8 cellular contexts compared by ENCODE assay signal in the genomic region with DNA sequence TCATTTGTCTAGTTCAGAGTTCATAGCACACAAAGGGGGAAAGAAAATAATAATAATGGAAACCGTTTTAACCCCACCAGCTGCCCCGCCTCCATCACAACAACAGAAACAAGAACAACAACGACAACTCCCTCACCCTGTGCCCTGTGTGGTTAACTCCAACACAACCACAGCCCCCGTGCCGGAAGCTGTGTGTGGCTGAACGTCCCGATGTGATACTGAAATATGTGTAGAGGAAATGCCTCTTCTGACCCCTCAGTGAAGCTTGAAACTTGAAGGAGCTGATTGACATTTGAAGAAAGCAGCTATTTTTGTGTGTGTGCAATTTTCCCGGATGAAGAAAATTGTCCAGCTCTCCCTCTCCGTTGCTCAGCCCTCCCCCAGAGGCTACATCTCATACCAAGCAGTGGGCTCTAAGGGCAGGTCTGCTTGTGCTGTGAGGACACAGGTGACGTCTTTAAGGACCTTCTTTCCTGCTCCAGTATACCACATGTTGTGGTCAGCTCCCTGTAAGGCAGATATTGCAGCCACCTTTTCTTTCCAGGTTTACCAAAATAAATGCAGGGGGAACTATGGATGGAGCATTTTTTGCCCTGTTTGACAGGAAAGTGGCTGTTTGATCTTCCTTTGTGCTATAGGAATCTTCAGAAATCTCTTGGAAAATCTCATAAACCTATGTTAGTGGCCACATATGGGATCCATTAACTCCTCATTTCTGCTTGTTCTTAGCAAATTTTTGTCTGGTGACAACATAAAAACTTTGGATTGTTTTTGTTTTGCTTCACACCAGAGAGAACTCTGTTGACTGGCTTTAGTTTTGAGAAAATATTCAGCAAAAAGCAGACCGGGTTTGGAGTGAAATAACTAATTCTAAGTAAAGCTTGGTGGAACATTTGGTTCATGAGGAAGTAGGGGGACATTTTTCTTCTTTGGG.
DNase-seq lines count a peak whose midpoint lies in the region; ATAC-seq and TF ChIP-seq lines count a peak whose summit lies in the region.

No MANE protein-coding gene starts in this region.

- H3K27ac ChIP-seq in adrenal gland = peak overlapping the region in 2 of 5 donors; percentile 37 to 62

- H3K9me3 ChIP-seq in adrenal gland (replicated peaks in 1 of 3) = no peaks in the 10 kb centered on the region

- intact Hi-C loops in adrenal gland (cut with DNase I) = no loop called here

- DNase-seq in T follicular helper cell (ENCODE audit: low read depth) (peak; percentile 27), adrenal gland (peak in 4 of 7 donors; percentile 18 to 57 (median 21)), progenitor cell of endocrine pancreas (ENCODE audit: low spot score, unreplicated experiment) (no peak), DMS153 (lab: John Stamatoyannopoulos, UW) (no peak), NCI-H146 (lab: John Stamatoyannopoulos, UW) (no peak), NCI-H1417 treated with DMSO at 0.1 percent for 48 hours (lab: John Stamatoyannopoulos, UW) (no peak)

- no peak for TF ChIP-seq POLR2A in adrenal gland (IDR thresholded peaks at IDR 0.05)

- no peak overlapping the region for H3K4me3 ChIP-seq in adrenal gland

- peaks cover 43% of the 10 kb centered on the region for H3K4me1 Mint-ChIP-seq in progenitor cell of endocrine pancreas (ENCODE audit: low read depth)

- no peaks in the 10 kb centered on the region for H3K36me3 Mint-ChIP-seq in progenitor cell of endocrine pancreas (ENCODE audit: insufficient read depth)

- WGBS in adrenal gland, 4 donors = 32 to 34% (median 33%) methylated on average over 11 of the region's 11 CpGs

- peak overlapping the region; percentile 53 for H3K27ac Mint-ChIP-seq in progenitor cell of endocrine pancreas

- H3K27me3 ChIP-seq in adrenal gland = no peaks in the 10 kb centered on the region

- H3K36me3 ChIP-seq in adrenal gland (replicated peaks in 1 of 2) = no peaks in the 10 kb centered on the region

- TF ChIP-seq CTCF in adrenal gland (IDR thresholded peaks at IDR 0.05) = no peak
- TF ChIP-seq CTCF in progenitor cell of endocrine pancreas (IDR thresholded peaks at IDR 0.05; ENCODE audit: unreplicated experiment) = no peak

- H3K4me3 Mint-ChIP-seq in progenitor cell of endocrine pancreas (ENCODE audit: low read depth) = no peak overlapping the region

- ATAC-seq in GM18502 (IDR thresholded peaks at IDR 0.05; ENCODE audit: poor library complexity, unreplicated experiment) = peak; percentile 94
- peak; percentile 87 for ATAC-seq in HG02852 (IDR thresholded peaks at IDR 0.05; ENCODE audit: unreplicated experiment)

- H3K9me3 Mint-ChIP-seq in progenitor cell of endocrine pancreas (ENCODE audit: low read depth) = no peaks in the 10 kb centered on the region

- H3K27me3 Mint-ChIP-seq in progenitor cell of endocrine pancreas = peaks cover 4% of the 10 kb centered on the region

- H3K4me1 ChIP-seq in adrenal gland (replicated peaks in 1 of 2) = peaks cover 0 to 24% of the 10 kb centered on the region in 2 donors

Comparison
In these comparisons a context has a peak if more than half of its experiments do, and no peak if none do; other contexts are left out.
1. DNase-seq: peak in T follicular helper cell (single experiment) and adrenal gland (4 of 7); none in progenitor cell of endocrine pancreas (single experiment), DMS153 (single experiment), NCI-H146 (single experiment) and NCI-H1417 treated with DMSO at 0.1 percent for 48 hours (single experiment).